32 cellular contexts compared by ENCODE assay signal in the genomic region with DNA sequence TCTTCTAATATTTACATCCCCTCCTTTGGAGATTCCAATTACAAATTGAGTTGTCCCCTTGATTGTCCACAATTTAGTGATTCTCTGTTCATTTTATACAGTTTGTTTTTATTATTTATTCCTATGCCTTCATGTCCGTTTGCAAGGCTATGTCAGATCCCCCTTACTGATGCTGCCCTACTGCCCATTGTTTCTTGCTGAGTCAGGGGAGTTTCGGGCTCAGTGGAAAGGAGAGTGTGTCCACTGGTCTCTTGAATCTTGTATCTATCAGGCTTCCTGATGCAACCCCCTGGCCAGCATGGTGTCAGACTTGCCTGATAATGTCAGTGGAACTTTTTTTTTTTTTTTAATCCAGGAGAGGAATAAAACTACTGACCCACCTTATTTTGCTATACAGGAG.
"Had no signal": no experiment of that assay in that cellular context is flagged by ENCODE, and none has a peak within 500 bp of the region (broad histone marks: within the 10 kb centered on the region; RNA-seq: fewer than 3 reads in every experiment).

No MANE protein-coding gene starts in this region.

- H3K4me3 ChIP-seq: left lung, lower lobe of right lung, neural progenitor cell, ovary, prostate gland, sigmoid colon, spleen, suprapubic skin, thoracic aorta, tibial artery, upper lobe of right lung had no signal

- H3K4me3 Mint-ChIP-seq: immature natural killer cell; mesothelial cell of epicardium; naive B cell; natural killer cell; nephron progenitor cell; neural progenitor cell; stimulated activated effector memory CD8-positive, alpha-beta T cell treated with anti-CD3 and anti-CD28 coated beads, Interleukin-12 subunit alpha, Interleukin-12 subunit beta, amount 100 ng/mL, for 72 hours; stimulated activated naive CD8-positive, alpha-beta T cell treated with anti-CD3 and anti-CD28 coated beads, Interleukin-15, Interleukin-2, amounts not matched to agents 100 ng/mL and 50 ng/mL, for 24 hours had no signal

- H3K4me1 Mint-ChIP-seq: immature natural killer cell; mesothelial cell of epicardium; naive B cell; natural killer cell; nephron progenitor cell; neural progenitor cell; stimulated activated effector memory CD8-positive, alpha-beta T cell treated with anti-CD3 and anti-CD28 coated beads, Interleukin-12 subunit alpha, Interleukin-12 subunit beta, amount 100 ng/mL, for 72 hours had no signal

- H3K27me3 Mint-ChIP-seq: naive B cell; stimulated activated naive CD8-positive, alpha-beta T cell treated with anti-CD3 and anti-CD28 coated beads, Interleukin-15, Interleukin-2, amounts not matched to agents 100 ng/mL and 50 ng/mL, for 24 hours had no signal

- H3K27ac ChIP-seq: left lung, lower lobe of right lung, neural progenitor cell, ovary, prostate gland, sigmoid colon, spleen, suprapubic skin, thoracic aorta, tibial artery, upper lobe of right lung had no signal

- ATAC-seq: left colon; left lung; lower lobe of right lung; natural killer cell; right cardiac atrium; stimulated activated effector memory CD8-positive, alpha-beta T cell treated with anti-CD3 and anti-CD28 coated beads, Interleukin-12 subunit alpha, Interleukin-12 subunit beta, amount 100 ng/mL, for 72 hours; upper lobe of right lung had no signal

- DNase-seq: hypothalamus; immature natural killer cell; kidney; left colon; left lung; lower lobe of right lung; mammary epithelial cell; mesenchymal stem cell; naive B cell; natural killer cell; nephron progenitor cell; ovary; posterior cingulate gyrus; retina; right cardiac atrium; sigmoid colon; small intestine; spleen; stimulated activated CD4-positive, alpha-beta T cell treated with anti-CD3 and anti-CD28 coated beads, Interleukin-4, amount 100 ng/mL, for 24 hours; stimulated activated naive CD4-positive, alpha-beta T cell; tibial artery; trophoblast cell; upper lobe of right lung had no signal

- FAIRE-seq: islet of Langerhans, kidney, small intestine, urothelium cell line had no signal

- H3K27me3 ChIP-seq: left lung, neural progenitor cell, ovary, sigmoid colon, spleen, suprapubic skin, tibial artery, upper lobe of right lung had no signal

- H3K4me2 ChIP-seq: neural progenitor cell had no signal

- H3K9me3 Mint-ChIP-seq: nephron progenitor cell, neural progenitor cell had no signal

- H2AFZ ChIP-seq: neural progenitor cell had no signal

- H3K9ac ChIP-seq: neural progenitor cell had no signal

- H3K9me3 ChIP-seq: left lung, lower lobe of right lung, ovary, prostate gland, sigmoid colon, suprapubic skin, thoracic aorta, tibial artery, upper lobe of right lung had no signal

- H3K36me3 Mint-ChIP-seq: mesothelial cell of epicardium; naive B cell; neural progenitor cell; stimulated activated effector memory CD8-positive, alpha-beta T cell treated with anti-CD3 and anti-CD28 coated beads, Interleukin-12 subunit alpha, Interleukin-12 subunit beta, amount 100 ng/mL, for 72 hours had no signal

- H3K27ac Mint-ChIP-seq: immature natural killer cell; mesothelial cell of epicardium; naive B cell; natural killer cell; nephron progenitor cell; neural progenitor cell; stimulated activated effector memory CD8-positive, alpha-beta T cell treated with anti-CD3 and anti-CD28 coated beads, Interleukin-12 subunit alpha, Interleukin-12 subunit beta, amount 100 ng/mL, for 72 hours; stimulated activated naive CD8-positive, alpha-beta T cell treated with anti-CD3 and anti-CD28 coated beads, Interleukin-15, Interleukin-2, amounts not matched to agents 100 ng/mL and 50 ng/mL, for 24 hours had no signal

- H3K36me3 ChIP-seq: left lung, lower lobe of right lung, neural progenitor cell, ovary, prostate gland, sigmoid colon, spleen, suprapubic skin, thoracic aorta, tibial artery, upper lobe of right lung had no signal

- H3K4me1 ChIP-seq: left lung, lower lobe of right lung, neural progenitor cell, prostate gland, sigmoid colon, spleen, suprapubic skin, tibial artery, upper lobe of right lung had no signal
